5 cellular contexts compared by ENCODE assay signal in the genomic region with DNA sequence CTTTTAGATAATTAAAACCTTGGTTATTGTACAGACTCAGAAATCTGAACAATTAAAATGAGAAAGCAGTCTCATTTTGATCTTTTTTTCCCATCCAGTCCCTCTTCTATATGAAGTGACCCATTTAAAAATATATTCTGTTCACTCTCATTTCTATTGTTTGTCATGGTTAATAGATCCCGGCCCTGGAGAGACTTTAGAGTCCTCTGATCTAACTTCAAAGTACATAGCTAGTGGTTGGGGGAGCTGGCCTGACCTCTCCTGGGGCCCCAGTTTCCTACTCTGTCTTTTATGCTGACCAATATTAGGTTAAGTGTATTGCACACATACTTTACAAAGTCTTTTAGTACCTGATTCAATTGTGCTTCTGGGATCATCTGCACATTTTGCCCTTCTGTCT.
"Had no signal": no experiment of that assay in that cellular context is flagged by ENCODE, and none has a peak within 500 bp of the region (broad histone marks: within the 10 kb centered on the region; RNA-seq: fewer than 3 reads in every experiment).

No MANE protein-coding gene starts in this region.

- H3K4me1 Mint-ChIP-seq: GM23338, H9 had no signal

- H2AFZ ChIP-seq: GM23338 had no signal

- H3K27ac Mint-ChIP-seq: GM23338 had no signal

- H3K27me3 Mint-ChIP-seq: IgD-negative memory B cell had no signal

- H3K9me3 Mint-ChIP-seq: GM23338, H9, IgD-negative memory B cell had no signal

- H3K4me3 ChIP-seq: GM23338 had no signal

- H3K4me3 Mint-ChIP-seq: GM23338, H9, IgD-negative memory B cell had no signal

- DNase-seq: H9, HCEC 1CT, KBM-7 had no signal

- H3K4me2 ChIP-seq: GM23338 had no signal
